In genomic region chr10:51960494-51960895, GRCh38 we compare ENCODE assay signal across 8 cellular contexts.
DNase-seq lines count a peak whose midpoint lies in the region; ATAC-seq and TF ChIP-seq lines count a peak whose summit lies in the region.

No MANE protein-coding gene starts in this region.

- 10% methylated on average over 8 of the region's 8 CpGs for WGBS in prostate gland

- intact Hi-C loops in prostate gland (cut with DNase I): loop anchor here (2.0 to 10.0 kb wide), 2 partner anchors 536 to 898 kb away; no protein-coding TSS in a partner anchor

- no peak overlapping the region for H3K27ac ChIP-seq in prostate gland

- no peaks in the 10 kb centered on the region for H3K36me3 ChIP-seq in prostate gland

- ATAC-seq in GM21360 (IDR thresholded peaks at IDR 0.05; ENCODE audit: unreplicated experiment) (no peak), GM21786 (IDR thresholded peaks at IDR 0.05; ENCODE audit: unreplicated experiment) (no peak)

- H3K4me3 ChIP-seq in prostate gland: no peak overlapping the region

- H3K9me3 ChIP-seq in prostate gland: no peaks in the 10 kb centered on the region

- no peaks in the 10 kb centered on the region for H3K27me3 ChIP-seq in prostate gland (replicated peaks; ENCODE audit: insufficient read depth)

- no peaks in the 10 kb centered on the region for H3K4me1 ChIP-seq in prostate gland (replicated peaks)

- TF ChIP-seq CTCF in AG09319 (IDR thresholded peaks at IDR 0.05; ENCODE audit: low read depth, low read length) (peak; percentile 50), GM13977 (IDR thresholded peaks at IDR 0.05; ENCODE audit: extremely low read depth, insufficient read depth, missing control alignments) (peak; percentile 56), prostate gland (IDR thresholded peaks at IDR 0.05) (peak in 3 of 4 experiments; percentile 38 to 59 (median 46))

- no peak for TF ChIP-seq POLR2A in prostate gland (IDR thresholded peaks at IDR 0.05)

- DNase-seq in AG09319 (ENCODE audit: extremely low read depth, low read depth) (peak; percentile 67), GM13977 (ENCODE audit: low spot score) (peak; percentile 16), HT1080 (ENCODE audit: low read depth) (peak; percentile 14), SKM-1 (lab: John Stamatoyannopoulos, UW; ENCODE audit: unreplicated experiment) (peak; percentile 39), globus pallidus (ENCODE audit: low spot score) (peak; percentile 52), prostate gland (ENCODE audit: low spot score) (no peak)

- in situ Hi-C loops in GM13977 (cut with MboI; ENCODE audit: low pct_unique_long_range_greater_than_20kb, low sequenced_read_pairs, unreplicated experiment): loop anchor here (25.0 kb wide), 1 partner anchor 548 kb away; no protein-coding TSS in a partner anchor
